8 cellular contexts compared by ENCODE assay signal in the genomic region with DNA sequence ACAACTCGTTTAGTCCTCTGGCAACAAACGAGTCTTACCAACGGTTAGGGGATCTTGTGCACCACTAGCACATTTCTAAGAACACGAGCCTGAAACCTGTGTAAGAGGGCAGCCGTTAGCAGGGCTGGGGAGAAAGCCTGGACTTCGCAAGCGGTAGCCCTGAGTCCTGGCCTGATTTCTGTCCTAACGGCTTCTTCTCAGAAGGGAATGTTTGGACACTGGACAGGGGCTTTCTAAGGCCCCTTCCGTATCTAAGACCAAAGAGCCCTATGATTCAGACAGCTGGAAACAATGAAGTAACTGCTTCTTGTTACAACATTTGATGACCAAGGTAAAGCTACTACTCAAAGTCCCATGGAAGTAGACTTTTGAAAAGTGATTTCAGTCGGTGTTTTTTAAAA.
DNase-seq lines count a peak whose midpoint lies in the region; ATAC-seq lines count a peak whose summit lies in the region.

No MANE protein-coding gene starts in this region.

- ATAC-seq in GM18861 (IDR thresholded peaks at IDR 0.05; ENCODE audit: unreplicated experiment): no peak

- DNase-seq in NOMO-1 treated with DMSO at 0.1 percent for 48 hours (lab: John Stamatoyannopoulos, UW; ENCODE audit: unreplicated experiment): peak; percentile 37
- DNase-seq in NOMO-1 treated with dmso at 0.1 percent for 144 hours (lab: John Stamatoyannopoulos, UW; ENCODE audit: unreplicated experiment): no peak
- peak; percentile 38 for DNase-seq in RPMI8226
- peak; percentile 76 for DNase-seq in fibroblast of peridontal ligament (ENCODE audit: extremely low read depth)
- peak; percentile 39 for DNase-seq in retina
- DNase-seq in inferior parietal cortex (ENCODE audit: extremely low spot score): no peak
- no peak for DNase-seq in COR-L47 (lab: John Stamatoyannopoulos, UW)

Comparison
In these comparisons a context has a peak if more than half of its experiments do, and no peak if none do; other contexts are left out.
1. DNase-seq: peak in NOMO-1 treated with DMSO at 0.1 percent for 48 hours (single experiment), RPMI8226 (single experiment), fibroblast of peridontal ligament (single experiment) and retina (single experiment); none in NOMO-1 treated with dmso at 0.1 percent for 144 hours (single experiment), inferior parietal cortex (single experiment) and COR-L47 (single experiment).